ENCODE assay signal across 8 cellular contexts in genomic region chr6:154448448-154449096, GRCh38.
DNase-seq lines count a peak whose midpoint lies in the region; ATAC-seq and TF ChIP-seq lines count a peak whose summit lies in the region.

No MANE protein-coding gene starts in this region.

- H3K4me2 ChIP-seq in H9 (ENCODE audit: insufficient read depth, insufficient read length, low read length) (no peak overlapping the region), smooth muscle cell (peak overlapping the region; percentile 74)

- no peaks in the 10 kb centered on the region for H3K9me3 Mint-ChIP-seq in H9
- H3K9me3 Mint-ChIP-seq in activated naive CD4-positive, alpha-beta T cell treated with anti-CD3 and anti-CD28 coated beads, Interleukin-2, amount 50 U/mL, for 72 hours: no peaks in the 10 kb centered on the region

- intact Hi-C loops in heart left ventricle (cut with DNase I): loop anchor here in 3 of 10 donors (5.0 kb wide), 2 partner anchors 34 to 54 kb away; no protein-coding TSS in a partner anchor

- H3K56ac ChIP-seq in H9 (ENCODE audit: insufficient read length, low read depth, low read length): no peak overlapping the region

- H3K27me3 Mint-ChIP-seq in H9 (ENCODE audit: low read depth) (peaks cover 1% of the 10 kb centered on the region; the same call in 1 of the 2 replicates), T-helper 17 cell (peaks cover 18% of the 10 kb centered on the region)

- H3K23ac ChIP-seq in H9 (ENCODE audit: insufficient read length, low read depth, low read length): no peak overlapping the region

- H3K9ac ChIP-seq in H9 (ENCODE audit: extremely low read depth, insufficient read length, low read length) (no peak overlapping the region), smooth muscle cell (ENCODE audit: low read depth) (no peak overlapping the region)

- H3K79me2 ChIP-seq in H9 (ENCODE audit: insufficient read depth, low read length) (no peaks in the 10 kb centered on the region), smooth muscle cell (ENCODE audit: low read depth) (no peaks in the 10 kb centered on the region)

- H3F3A ChIP-seq in smooth muscle cell (ENCODE audit: low read depth): no peaks in the 10 kb centered on the region

- H3K27ac Mint-ChIP-seq in H9: peak overlapping the region in 1 of 3 experiments; percentile 23; a peak in 1 of 7 replicates
- H3K27ac Mint-ChIP-seq in activated naive CD4-positive, alpha-beta T cell treated with anti-CD3 and anti-CD28 coated beads, Interleukin-2, amount 50 U/mL, for 72 hours: no peak overlapping the region
- H3K27ac Mint-ChIP-seq in T-helper 17 cell: no peak overlapping the region

- H3K36me3 Mint-ChIP-seq in H9 (ENCODE audit: insufficient read depth in 1 of 3, low read depth in 3 of 3) (no peaks in the 10 kb centered on the region), T-helper 17 cell (ENCODE audit: low read depth) (peaks cover 2% of the 10 kb centered on the region)
- no peaks in the 10 kb centered on the region for H3K36me3 Mint-ChIP-seq in activated naive CD4-positive, alpha-beta T cell treated with anti-CD3 and anti-CD28 coated beads, Interleukin-2, amount 50 U/mL, for 72 hours

- H3K36me3 ChIP-seq in SJCRH30 (peaks cover 6% of the 10 kb centered on the region), heart left ventricle (peaks cover 0 to 8% (median 4%) of the 10 kb centered on the region in 9 donors), smooth muscle cell (ENCODE audit: low read depth) (no peaks in the 10 kb centered on the region)

- TF ChIP-seq CTCF in H9 (conservative IDR thresholded peaks at IDR 0.05): peak; percentile 43; the same call in 2 of the 3 replicates
- TF ChIP-seq CTCF in heart left ventricle (IDR thresholded peaks at IDR 0.05): peak in 5 of 12 donors; percentile 8 to 45 (median 27)
- TF ChIP-seq CTCF in smooth muscle cell (IDR thresholded peaks at IDR 0.05; ENCODE audit: borderline replicate concordance, insufficient read depth, poor library complexity, severe bottlenecking): peak; percentile 27

- H3K18ac ChIP-seq in H9 (ENCODE audit: insufficient read length, low read depth, low read length): no peak overlapping the region

- no peak overlapping the region for H2BK20ac ChIP-seq in H9 (ENCODE audit: low read depth, low read length, poor library complexity, severe bottlenecking)

- H3K14ac ChIP-seq in H9 (ENCODE audit: insufficient read depth, low read length): no peak overlapping the region

- H4K20me1 ChIP-seq in H9 (ENCODE audit: control insufficient read depth, insufficient read depth, insufficient read length) (no peaks in the 10 kb centered on the region), smooth muscle cell (ENCODE audit: low read depth) (no peaks in the 10 kb centered on the region)

- peak; percentile 64 to 94 (median 88) for ATAC-seq in heart left ventricle
- ATAC-seq in activated naive CD4-positive, alpha-beta T cell treated with anti-CD3 and anti-CD28 coated beads, Interleukin-2, amount 50 U/mL, for 72 hours: no peak
- no peak for ATAC-seq in T-helper 17 cell
- ATAC-seq in HG03139 (IDR thresholded peaks at IDR 0.05; ENCODE audit: unreplicated experiment): no peak

- H3K27ac ChIP-seq in H9 (ENCODE audit: insufficient read length, low read depth, low read length) (no peak overlapping the region), SJCRH30 (peak overlapping the region; percentile 91), heart left ventricle (peak overlapping the region in 11 of 12 donors; percentile 30 to 74 (median 57)), smooth muscle cell (ENCODE audit: low read depth) (no peak overlapping the region)

- H2AFZ ChIP-seq in H9 (ENCODE audit: low read length) (no peak overlapping the region), smooth muscle cell (ENCODE audit: low read depth) (no peak overlapping the region)

- no peaks in the 10 kb centered on the region for H3K79me1 ChIP-seq in H9 (ENCODE audit: insufficient read depth, low read depth, low read length, poor library complexity, severe bottlenecking)

- no peaks in the 10 kb centered on the region for H3K23me2 ChIP-seq in H9 (ENCODE audit: insufficient read length, low read depth, low read length, poor library complexity, severe bottlenecking)

- no peak overlapping the region for H4K5ac ChIP-seq in H9 (ENCODE audit: insufficient read length, low read depth, low read length)

- no peak overlapping the region for H4K91ac ChIP-seq in H9 (ENCODE audit: insufficient read length, low read depth, low read length)

- H2BK15ac ChIP-seq in H9 (ENCODE audit: low read depth, low read length): no peak overlapping the region

- no peak overlapping the region for H2BK120ac ChIP-seq in H9 (ENCODE audit: low read depth, low read length, poor library complexity, severe bottlenecking)

- peak overlapping the region; percentile 49 for H3K4me3 ChIP-seq in SJCRH30
- H3K4me3 ChIP-seq in heart left ventricle: peak overlapping the region in 7 of 12 donors; percentile 4 to 31 (median 14)
- no peak overlapping the region for H3K4me3 ChIP-seq in smooth muscle cell

- H2BK5ac ChIP-seq in H9 (ENCODE audit: insufficient read length, low read length): no peak overlapping the region

- no peaks in the 10 kb centered on the region for H3K27me3 ChIP-seq in H9 (ENCODE audit: insufficient read depth, low read length)
- no peaks in the 10 kb centered on the region for H3K27me3 ChIP-seq in SJCRH30
- H3K27me3 ChIP-seq in heart left ventricle: no peaks in the 10 kb centered on the region
- H3K27me3 ChIP-seq in smooth muscle cell (ENCODE audit: low read depth): no peaks in the 10 kb centered on the region

- no peak overlapping the region for H3T11ph ChIP-seq in H9 (ENCODE audit: low read length)

- no peaks in the 10 kb centered on the region for H3K4me1 ChIP-seq in H9 (ENCODE audit: insufficient read depth, low read length)
- H3K4me1 ChIP-seq in SJCRH30: peaks cover 34% of the 10 kb centered on the region
- peaks cover 5 to 45% (median 22%) of the 10 kb centered on the region in 12 donors for H3K4me1 ChIP-seq in heart left ventricle
- peaks cover 9% of the 10 kb centered on the region for H3K4me1 ChIP-seq in smooth muscle cell (ENCODE audit: low read depth)

- H2BK12ac ChIP-seq in H9 (ENCODE audit: insufficient read length, low read depth, low read length): no peak overlapping the region

- no CpG with 5 or more reads among the region's 11 CpGs for WGBS in H9 (ENCODE audit: extremely low coverage, insufficient read length, low lambda C conversion rate)
- 8 to 24% (median 13%) methylated on average over 11 of the region's 11 CpGs for WGBS in heart left ventricle, 4 donors
- WGBS in smooth muscle cell (ENCODE audit: low lambda C conversion rate): 34% methylated on average over 11 of the region's 11 CpGs

- H3K4me1 Mint-ChIP-seq in H9 (peaks cover 7 to 9% of the 10 kb centered on the region in 2 experiments; a peak in 3 of 4 replicates), T-helper 17 cell (peaks cover 5% of the 10 kb centered on the region)

- DNase-seq in H9 (no peak), SJCRH30 (peak; percentile 69 to 82), heart left ventricle (peak in 2 of 5 donors; percentile 46 to 51), smooth muscle cell (lab: John Stamatoyannopoulos, UW; ENCODE audit: unreplicated experiment) (no peak), T-helper 17 cell (no peak)
- no peak for DNase-seq in NK-92 treated with Interleukin-12 subunit alpha and Interleukin-12 subunit beta, amount 100 ng/mL, for 24 hours (lab: John Stamatoyannopoulos, UW)
- DNase-seq in activated naive CD4-positive, alpha-beta T cell treated with anti-CD3 and anti-CD28 coated beads, Interleukin-2, amount 50 U/mL, for 72 hours (ENCODE audit: low spot score in 2 of 2): no peak

- no peak for TF ChIP-seq POLR2A in heart left ventricle (IDR thresholded peaks at IDR 0.05)

- no peak overlapping the region for H2AK5ac ChIP-seq in H9 (ENCODE audit: insufficient read length, low read length)

- H3K9me3 ChIP-seq in H9 (ENCODE audit: control insufficient read depth, low read depth, low read length): no peaks in the 10 kb centered on the region
- no peaks in the 10 kb centered on the region for H3K9me3 ChIP-seq in SJCRH30 (replicated peaks)
- no peaks in the 10 kb centered on the region for H3K9me3 ChIP-seq in heart left ventricle
- H3K9me3 ChIP-seq in smooth muscle cell (replicated peaks; ENCODE audit: low read depth): no peaks in the 10 kb centered on the region
- no peaks in the 10 kb centered on the region for H3K9me3 ChIP-seq in T-helper 17 cell (ENCODE audit: control insufficient read depth, low read length, poor library complexity, severe bottlenecking)

- H3K4me3 Mint-ChIP-seq in H9: no peak overlapping the region
- no peak overlapping the region for H3K4me3 Mint-ChIP-seq in T-helper 17 cell

- H4K8ac ChIP-seq in H9 (replicated peaks; ENCODE audit: insufficient read length, low read depth, low read length): no peak overlapping the region

- no peak overlapping the region for H3K4ac ChIP-seq in H9 (ENCODE audit: low read depth, low read length)

Comparison
In these comparisons a context has a peak if more than half of its experiments do, and no peak if none do; other contexts are left out.
1. DNase-seq: peak in SJCRH30 (2 of 2); none in H9 (single experiment), smooth muscle cell (single experiment), NK-92 treated with Interleukin-12 subunit alpha and Interleukin-12 subunit beta, amount 100 ng/mL, for 24 hours (single experiment), activated naive CD4-positive, alpha-beta T cell treated with anti-CD3 and anti-CD28 coated beads, Interleukin-2, amount 50 U/mL, for 72 hours (0 of 2) and T-helper 17 cell (0 of 3).
2. H3K27ac ChIP-seq: peak in SJCRH30 (single experiment) and heart left ventricle (11 of 12); none in H9 (single experiment) and smooth muscle cell (single experiment).
3. ATAC-seq: peak in heart left ventricle (4 of 4); none in activated naive CD4-positive, alpha-beta T cell treated with anti-CD3 and anti-CD28 coated beads, Interleukin-2, amount 50 U/mL, for 72 hours (0 of 2), T-helper 17 cell (single experiment) and HG03139 (single experiment).